1 cellular context compared by ENCODE assay signal in genomic region chr1:87335175-87335992, GRCh38.
TF ChIP-seq lines count a peak whose summit lies in the region.

No MANE protein-coding gene starts in this region.

TF ChIP-seq in HepG2, 621 proteins besides CTCF, POLR2A, EP300 and RAD21 (continued from another document and continues in another):
- TF ChIP-seq, protein P1, sequence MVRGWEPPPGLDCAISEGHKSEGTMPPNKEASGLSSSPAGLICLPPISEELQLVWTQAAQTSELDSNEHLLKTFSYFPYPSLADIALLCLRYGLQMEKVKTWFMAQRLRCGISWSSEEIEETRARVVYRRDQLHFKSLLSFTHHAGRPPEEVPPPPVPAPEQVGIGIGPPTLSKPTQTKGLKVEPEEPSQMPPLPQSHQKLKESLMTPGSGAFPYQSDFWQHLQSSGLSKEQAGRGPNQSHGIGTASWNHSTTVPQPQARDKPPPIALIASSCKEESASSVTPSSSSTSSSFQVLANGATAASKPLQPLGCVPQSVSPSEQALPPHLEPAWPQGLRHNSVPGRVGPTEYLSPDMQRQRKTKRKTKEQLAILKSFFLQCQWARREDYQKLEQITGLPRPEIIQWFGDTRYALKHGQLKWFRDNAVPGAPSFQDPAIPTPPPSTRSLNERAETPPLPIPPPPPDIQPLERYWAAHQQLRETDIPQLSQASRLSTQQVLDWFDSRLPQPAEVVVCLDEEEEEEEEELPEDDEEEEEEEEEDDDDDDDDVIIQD (CRISPR knock-in tag; IDR thresholded peaks at IDR 0.05; ENCODE audit: low read depth) = no peak
- TF ChIP-seq NKX3-1 (CRISPR knock-in tag; IDR thresholded peaks at IDR 0.05) = no peak
- peak; percentile 30 for TF ChIP-seq STAG1 (CRISPR knock-in tag; IDR thresholded peaks at IDR 0.05)
- no peak for TF ChIP-seq ZNF33B (CRISPR knock-in tag; IDR thresholded peaks at IDR 0.05)
- TF ChIP-seq ZNF766 (CRISPR knock-in tag; IDR thresholded peaks at IDR 0.05; ENCODE audit: borderline replicate concordance) = no peak
- TF ChIP-seq, protein P2, sequence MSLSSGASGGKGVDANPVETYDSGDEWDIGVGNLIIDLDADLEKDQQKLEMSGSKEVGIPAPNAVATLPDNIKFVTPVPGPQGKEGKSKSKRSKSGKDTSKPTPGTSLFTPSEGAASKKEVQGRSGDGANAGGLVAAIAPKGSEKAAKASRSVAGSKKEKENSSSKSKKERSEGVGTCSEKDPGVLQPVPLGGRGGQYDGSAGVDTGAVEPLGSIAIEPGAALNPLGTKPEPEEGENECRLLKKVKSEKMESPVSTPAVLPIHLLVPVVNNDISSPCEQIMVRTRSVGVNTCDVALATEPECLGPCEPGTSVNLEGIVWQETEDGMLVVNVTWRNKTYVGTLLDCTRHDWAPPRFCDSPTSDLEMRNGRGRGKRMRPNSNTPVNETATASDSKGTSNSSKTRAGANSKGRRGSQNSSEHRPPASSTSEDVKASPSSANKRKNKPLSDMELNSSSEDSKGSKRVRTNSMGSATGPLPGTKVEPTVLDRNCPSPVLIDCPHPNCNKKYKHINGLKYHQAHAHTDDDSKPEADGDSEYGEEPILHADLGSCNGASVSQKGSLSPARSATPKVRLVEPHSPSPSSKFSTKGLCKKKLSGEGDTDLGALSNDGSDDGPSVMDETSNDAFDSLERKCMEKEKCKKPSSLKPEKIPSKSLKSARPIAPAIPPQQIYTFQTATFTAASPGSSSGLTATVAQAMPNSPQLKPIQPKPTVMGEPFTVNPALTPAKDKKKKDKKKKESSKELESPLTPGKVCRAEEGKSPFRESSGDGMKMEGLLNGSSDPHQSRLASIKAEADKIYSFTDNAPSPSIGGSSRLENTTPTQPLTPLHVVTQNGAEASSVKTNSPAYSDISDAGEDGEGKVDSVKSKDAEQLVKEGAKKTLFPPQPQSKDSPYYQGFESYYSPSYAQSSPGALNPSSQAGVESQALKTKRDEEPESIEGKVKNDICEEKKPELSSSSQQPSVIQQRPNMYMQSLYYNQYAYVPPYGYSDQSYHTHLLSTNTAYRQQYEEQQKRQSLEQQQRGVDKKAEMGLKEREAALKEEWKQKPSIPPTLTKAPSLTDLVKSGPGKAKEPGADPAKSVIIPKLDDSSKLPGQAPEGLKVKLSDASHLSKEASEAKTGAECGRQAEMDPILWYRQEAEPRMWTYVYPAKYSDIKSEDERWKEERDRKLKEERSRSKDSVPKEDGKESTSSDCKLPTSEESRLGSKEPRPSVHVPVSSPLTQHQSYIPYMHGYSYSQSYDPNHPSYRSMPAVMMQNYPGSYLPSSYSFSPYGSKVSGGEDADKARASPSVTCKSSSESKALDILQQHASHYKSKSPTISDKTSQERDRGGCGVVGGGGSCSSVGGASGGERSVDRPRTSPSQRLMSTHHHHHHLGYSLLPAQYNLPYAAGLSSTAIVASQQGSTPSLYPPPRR (CRISPR knock-in tag; IDR thresholded peaks at IDR 0.05; ENCODE audit: borderline replicate concordance) = no peak
- no peak for TF ChIP-seq SMAD3 (CRISPR knock-in tag; IDR thresholded peaks at IDR 0.05)
- no peak for TF ChIP-seq NR2F2 (IDR thresholded peaks at IDR 0.05; ENCODE audit: borderline replicate concordance, low read depth)
- TF ChIP-seq, protein P3, sequence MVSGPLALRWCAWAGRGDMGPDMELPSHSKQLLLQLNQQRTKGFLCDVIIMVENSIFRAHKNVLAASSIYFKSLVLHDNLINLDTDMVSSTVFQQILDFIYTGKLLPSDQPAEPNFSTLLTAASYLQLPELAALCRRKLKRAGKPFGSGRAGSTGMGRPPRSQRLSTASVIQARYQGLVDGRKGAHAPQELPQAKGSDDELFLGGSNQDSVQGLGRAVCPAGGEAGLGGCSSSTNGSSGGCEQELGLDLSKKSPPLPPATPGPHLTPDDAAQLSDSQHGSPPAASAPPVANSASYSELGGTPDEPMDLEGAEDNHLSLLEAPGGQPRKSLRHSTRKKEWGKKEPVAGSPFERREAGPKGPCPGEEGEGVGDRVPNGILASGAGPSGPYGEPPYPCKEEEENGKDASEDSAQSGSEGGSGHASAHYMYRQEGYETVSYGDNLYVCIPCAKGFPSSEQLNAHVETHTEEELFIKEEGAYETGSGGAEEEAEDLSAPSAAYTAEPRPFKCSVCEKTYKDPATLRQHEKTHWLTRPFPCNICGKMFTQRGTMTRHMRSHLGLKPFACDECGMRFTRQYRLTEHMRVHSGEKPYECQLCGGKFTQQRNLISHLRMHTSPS (CRISPR knock-in tag; IDR thresholded peaks at IDR 0.05; ENCODE audit: low read depth) = no peak
- TF ChIP-seq, protein P4, sequence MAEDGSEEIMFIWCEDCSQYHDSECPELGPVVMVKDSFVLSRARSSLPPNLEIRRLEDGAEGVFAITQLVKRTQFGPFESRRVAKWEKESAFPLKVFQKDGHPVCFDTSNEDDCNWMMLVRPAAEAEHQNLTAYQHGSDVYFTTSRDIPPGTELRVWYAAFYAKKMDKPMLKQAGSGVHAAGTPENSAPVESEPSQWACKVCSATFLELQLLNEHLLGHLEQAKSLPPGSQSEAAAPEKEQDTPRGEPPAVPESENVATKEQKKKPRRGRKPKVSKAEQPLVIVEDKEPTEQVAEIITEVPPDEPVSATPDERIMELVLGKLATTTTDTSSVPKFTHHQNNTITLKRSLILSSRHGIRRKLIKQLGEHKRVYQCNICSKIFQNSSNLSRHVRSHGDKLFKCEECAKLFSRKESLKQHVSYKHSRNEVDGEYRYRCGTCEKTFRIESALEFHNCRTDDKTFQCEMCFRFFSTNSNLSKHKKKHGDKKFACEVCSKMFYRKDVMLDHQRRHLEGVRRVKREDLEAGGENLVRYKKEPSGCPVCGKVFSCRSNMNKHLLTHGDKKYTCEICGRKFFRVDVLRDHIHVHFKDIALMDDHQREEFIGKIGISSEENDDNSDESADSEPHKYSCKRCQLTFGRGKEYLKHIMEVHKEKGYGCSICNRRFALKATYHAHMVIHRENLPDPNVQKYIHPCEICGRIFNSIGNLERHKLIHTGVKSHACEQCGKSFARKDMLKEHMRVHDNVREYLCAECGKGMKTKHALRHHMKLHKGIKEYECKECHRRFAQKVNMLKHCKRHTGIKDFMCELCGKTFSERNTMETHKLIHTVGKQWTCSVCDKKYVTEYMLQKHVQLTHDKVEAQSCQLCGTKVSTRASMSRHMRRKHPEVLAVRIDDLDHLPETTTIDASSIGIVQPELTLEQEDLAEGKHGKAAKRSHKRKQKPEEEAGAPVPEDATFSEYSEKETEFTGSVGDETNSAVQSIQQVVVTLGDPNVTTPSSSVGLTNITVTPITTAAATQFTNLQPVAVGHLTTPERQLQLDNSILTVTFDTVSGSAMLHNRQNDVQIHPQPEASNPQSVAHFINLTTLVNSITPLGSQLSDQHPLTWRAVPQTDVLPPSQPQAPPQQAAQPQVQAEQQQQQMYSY (CRISPR knock-in tag; IDR thresholded peaks at IDR 0.05) = no peak
- no peak for TF ChIP-seq ZNF652 (CRISPR knock-in tag; IDR thresholded peaks at IDR 0.05; ENCODE audit: borderline replicate concordance, low read depth)
- TF ChIP-seq AGO2 (optimal IDR thresholded peaks at IDR 0.05; ENCODE audit: low read depth, low read length) = peak; percentile 35
- TF ChIP-seq ZNF800 (CRISPR knock-in tag; IDR thresholded peaks at IDR 0.05) = no peak
- no peak for TF ChIP-seq SIN3B (IDR thresholded peaks at IDR 0.05; ENCODE audit: low read length)
- TF ChIP-seq DR1 (CRISPR knock-in tag; IDR thresholded peaks at IDR 0.05) = no peak
- 0 out of 2 replicates have a peak, but pooled peaks have one; percentile 37 for TF ChIP-seq KMT2A (CRISPR knock-in tag; IDR thresholded peaks at IDR 0.05)
- TF ChIP-seq TEF (CRISPR knock-in tag; IDR thresholded peaks at IDR 0.05) = no peak
- no peak for TF ChIP-seq GLI4 (CRISPR knock-in tag; IDR thresholded peaks at IDR 0.05; ENCODE audit: borderline replicate concordance)
- no peak for TF ChIP-seq HOXA7 (CRISPR knock-in tag; IDR thresholded peaks at IDR 0.05)
- TF ChIP-seq SYNCRIP (IDR thresholded peaks at IDR 0.05; ENCODE audit: insufficient read depth, low read depth, low read length) = no peak
- TF ChIP-seq CEBPZ (IDR thresholded peaks at IDR 0.05; ENCODE audit: low read length) = no peak
- TF ChIP-seq ZBTB26 (CRISPR knock-in tag; IDR thresholded peaks at IDR 0.05; ENCODE audit: borderline replicate concordance) = no peak
- TF ChIP-seq CCDC6 (CRISPR knock-in tag; IDR thresholded peaks at IDR 0.05) = no peak
- TF ChIP-seq ZNF33A (CRISPR knock-in tag; IDR thresholded peaks at IDR 0.05; ENCODE audit: borderline replicate concordance) = no peak
- TF ChIP-seq SCMH1 (CRISPR knock-in tag; IDR thresholded peaks at IDR 0.05; ENCODE audit: borderline replicate concordance) = no peak
- TF ChIP-seq, protein P5, sequence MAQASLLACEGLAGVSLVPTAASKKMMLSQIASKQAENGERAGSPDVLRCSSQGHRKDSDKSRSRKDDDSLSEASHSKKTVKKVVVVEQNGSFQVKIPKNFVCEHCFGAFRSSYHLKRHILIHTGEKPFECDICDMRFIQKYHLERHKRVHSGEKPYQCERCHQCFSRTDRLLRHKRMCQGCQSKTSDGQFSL (CRISPR knock-in tag; IDR thresholded peaks at IDR 0.05) = peak; percentile 66; the same call in 1 of the 2 replicates
- no peak for TF ChIP-seq USF2 (IDR thresholded peaks at IDR 0.05; ENCODE audit: low read depth, low read length)
- no peak for TF ChIP-seq USF2 (CRISPR knock-in tag; IDR thresholded peaks at IDR 0.05; ENCODE audit: borderline replicate concordance)
